ENCODE assay signal across 8 cellular contexts in the genomic region with DNA sequence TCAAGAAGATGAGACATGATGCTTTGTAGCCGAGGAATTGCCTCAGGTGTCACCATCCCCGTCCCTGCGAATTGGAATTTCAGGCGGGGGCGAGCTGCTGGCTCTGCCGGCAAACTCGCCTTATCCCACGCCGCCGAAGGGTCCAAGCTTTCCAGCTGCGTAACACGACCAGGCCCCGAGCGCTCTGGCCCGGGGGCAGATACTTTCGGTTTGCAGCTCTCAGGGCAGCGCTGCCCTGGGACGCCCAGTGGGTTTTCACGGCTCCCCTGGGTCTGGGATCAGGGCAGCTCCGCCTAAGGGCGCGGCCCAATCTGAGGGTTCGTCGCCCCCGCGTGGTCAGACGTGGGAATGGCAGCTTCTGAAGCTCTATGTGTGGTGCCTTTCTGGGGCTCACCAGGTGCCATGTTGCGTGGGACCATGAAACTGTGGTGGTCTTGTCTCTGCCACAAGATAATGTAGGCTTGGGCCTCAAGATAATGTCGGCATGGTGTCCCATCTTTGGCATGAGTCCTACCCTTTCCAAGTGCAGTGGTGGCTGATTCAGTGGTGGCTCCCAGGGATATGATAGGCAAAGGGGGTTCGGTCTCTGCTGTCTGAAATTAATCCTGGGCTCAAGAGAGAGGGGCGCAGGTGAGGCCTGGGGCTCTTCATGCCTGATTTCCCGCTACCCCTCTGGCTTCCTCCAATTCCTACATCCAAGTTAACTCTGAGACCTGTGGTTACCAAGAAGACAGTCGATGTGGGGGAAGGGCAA. TPM values are rescaled to one million over a fixed set of nuclear protein-coding genes. Genes with fewer than 3 reads are reported as not detected.
DNase-seq lines count a peak whose midpoint lies in the region; ATAC-seq and TF ChIP-seq lines count a peak whose summit lies in the region.

No MANE protein-coding gene starts in this region.

- H3K4me3 Mint-ChIP-seq in activated CD4-positive, alpha-beta T cell treated with anti-CD3 and anti-CD28 coated beads, Interleukin-2, amount 10 ng/mL, durations not matched to agents 7 days and 5 days: peak overlapping the region; percentile 72

- no peaks in the 10 kb centered on the region for H3K9me3 Mint-ChIP-seq in activated CD4-positive, alpha-beta T cell treated with anti-CD3 and anti-CD28 coated beads, Interleukin-2, amount 10 ng/mL, durations not matched to agents 7 days and 5 days

- intact Hi-C loops in left lung (cut with DNase I): loop anchor here in 1 of 2 donors (2.0 to 5.0 kb wide), 2 partner anchors 74 to 115 kb away; partner anchors contain the start of gene SYS1

- no peaks in the 10 kb centered on the region for H3K36me3 ChIP-seq in left lung

- H3K36me3 Mint-ChIP-seq in activated CD4-positive, alpha-beta T cell treated with anti-CD3 and anti-CD28 coated beads, Interleukin-2, amount 10 ng/mL, durations not matched to agents 7 days and 5 days (ENCODE audit: low read depth): peaks cover 9% of the 10 kb centered on the region

- H3K4me1 Mint-ChIP-seq in activated CD4-positive, alpha-beta T cell treated with anti-CD3 and anti-CD28 coated beads, Interleukin-2, amount 10 ng/mL, durations not matched to agents 7 days and 5 days: peaks cover 20% of the 10 kb centered on the region

- ATAC-seq in HG03159 (IDR thresholded peaks at IDR 0.05; ENCODE audit: unreplicated experiment) (peak; percentile 79), left lung (peak; percentile 100)

- POLR2A ChIA-PET in activated CD4-positive, alpha-beta T cell treated with anti-CD3 and anti-CD28 coated beads, Interleukin-2, amount 10 ng/mL, durations not matched to agents 7 days and 5 days (lab: Charles Lee): interaction anchor here (1.2 to 1.3 kb wide), 2 partner anchors 63 to 74 kb away, joined by 5 to 7 read pairs; partner anchors contain the start of gene SYS1

- H3K27me3 Mint-ChIP-seq in activated CD4-positive, alpha-beta T cell treated with anti-CD3 and anti-CD28 coated beads, Interleukin-2, amount 10 ng/mL, durations not matched to agents 7 days and 5 days: no peaks in the 10 kb centered on the region

- peak overlapping the region; percentile 33 for H3K27ac Mint-ChIP-seq in activated CD4-positive, alpha-beta T cell treated with anti-CD3 and anti-CD28 coated beads, Interleukin-2, amount 10 ng/mL, durations not matched to agents 7 days and 5 days

- peaks cover 0 to 8% of the 10 kb centered on the region in 2 donors for H3K4me1 ChIP-seq in left lung

- peak overlapping the region; percentile 28 to 41 for H3K4me3 ChIP-seq in left lung

- H3K27ac ChIP-seq in left lung: peak overlapping the region; percentile 27 to 68

- CTCF ChIA-PET in activated CD4-positive, alpha-beta T cell treated with anti-CD3 and anti-CD28 coated beads, Interleukin-2, amount 10 ng/mL, durations not matched to agents 7 days and 5 days (lab: Charles Lee): interaction anchor here (0.5 to 5.1 kb wide), 40 partner anchors 8 to 557 kb away, joined by 3 to 76 read pairs (median 5); partner anchors contain the start of genes DBNDD2, PIGT, SYS1 and WFDC2

- no peaks in the 10 kb centered on the region for H3K9me3 ChIP-seq in left lung

- DNase-seq in SKM-1 treated with dmso at 0.1 percent for 144 hours (lab: John Stamatoyannopoulos, UW; ENCODE audit: unreplicated experiment) (peak; percentile 38), SKM-1 (lab: John Stamatoyannopoulos, UW; ENCODE audit: unreplicated experiment) (no peak), NCI-H345 (lab: John Stamatoyannopoulos, UW) (peak; percentile 90), dedifferentiated amniotic fluid mesenchymal stem cell (ENCODE audit: extremely low spot score) (peak; percentile 76), left lung (peak; percentile 89 to 98)
- peak; percentile 87 for DNase-seq in activated CD4-positive, alpha-beta T cell treated with anti-CD3 and anti-CD28 coated beads, Interleukin-2, amount 10 ng/mL, durations not matched to agents 7 days and 5 days
- peak; percentile 89 to 91 for DNase-seq in stimulated activated CD4-positive, alpha-beta T cell treated with anti-CD3 and anti-CD28 coated beads, Interleukin-2, amount 100 ng/mL, for 24 hours

- peak; percentile 90 to 95 for TF ChIP-seq CTCF in left lung (IDR thresholded peaks at IDR 0.05)

- no peaks in the 10 kb centered on the region for H3K27me3 ChIP-seq in left lung

RNA-seq across cellular contexts. Expression of gene PIGT, which starts 21.0 kb away (rescaled TPM):
- 10 to 100 TPM; 66.3 to 77.9 TPM for total RNA-seq in activated CD4-positive, alpha-beta T cell treated with anti-CD3 and anti-CD28 coated beads, Interleukin-2, amount 10 ng/mL, durations not matched to agents 7 days and 5 days
- total RNA-seq in left lung: 10 to 100 TPM; 85.7 to 90.9 TPM

RNA-seq across cellular contexts. Expression of gene DBNDD2, which starts 28.8 kb away (rescaled TPM):
- 10 to 100 TPM in 1 of 2 experiments, 1 to 10 TPM in 1; 9.0 to 10.5 TPM for total RNA-seq in activated CD4-positive, alpha-beta T cell treated with anti-CD3 and anti-CD28 coated beads, Interleukin-2, amount 10 ng/mL, durations not matched to agents 7 days and 5 days
- 10 to 100 TPM; 53.1 to 66.4 TPM for total RNA-seq in left lung

RNA-seq across cellular contexts. Expression of gene WFDC2, which starts 32.6 kb away (rescaled TPM):
- total RNA-seq in activated CD4-positive, alpha-beta T cell treated with anti-CD3 and anti-CD28 coated beads, Interleukin-2, amount 10 ng/mL, durations not matched to agents 7 days and 5 days: not detected
- 100 to 1,000 TPM; 232 to 258 TPM for total RNA-seq in left lung

RNA-seq across cellular contexts. Expression of gene TP53TG5, which starts 58.8 kb away (rescaled TPM):
- total RNA-seq in activated CD4-positive, alpha-beta T cell treated with anti-CD3 and anti-CD28 coated beads, Interleukin-2, amount 10 ng/mL, durations not matched to agents 7 days and 5 days: not detected
- total RNA-seq in left lung: under 1 TPM in 1 of 2 donors, not detected in 1; 0.44 TPM

Comparison
In these comparisons a context has a peak if more than half of its experiments do, and no peak if none do; other contexts are left out.
1. RNA of gene DBNDD2, which starts 28.8 kb away (total RNA-seq): 53.1 to 66.4 TPM in left lung; 9.0 to 10.5 TPM in activated CD4-positive, alpha-beta T cell treated with anti-CD3 and anti-CD28 coated beads, Interleukin-2, amount 10 ng/mL, durations not matched to agents 7 days and 5 days; every median in the first group is over 4 times any median in the second.
2. RNA of gene WFDC2, which starts 32.6 kb away (total RNA-seq): 232 to 258 TPM in left lung; not detected in activated CD4-positive, alpha-beta T cell treated with anti-CD3 and anti-CD28 coated beads, Interleukin-2, amount 10 ng/mL, durations not matched to agents 7 days and 5 days; every median in the first group is over 100 times any median in the second.